In genomic region chr4:8303485-8304281, GRCh38 we compare ENCODE assay signal across 8 cellular contexts. TPM values are rescaled to one million over a fixed set of nuclear protein-coding genes. Genes with fewer than 3 reads are reported as not detected.
A peak's percentile ranks its signal among the peaks of the same experiment; 100 is the strongest.
DNase-seq lines count a peak whose midpoint lies in the region; ATAC-seq and TF ChIP-seq lines count a peak whose summit lies in the region.

No MANE protein-coding gene starts in this region.

- no peak for TF ChIP-seq CTCF in BE2C (IDR thresholded peaks at IDR 0.05; ENCODE audit: low read depth, low read length)
- TF ChIP-seq CTCF in adrenal gland (IDR thresholded peaks at IDR 0.05) = no peak
- TF ChIP-seq CTCF in right lobe of liver (IDR thresholded peaks at IDR 0.05) = no peak

- H3K9me3 ChIP-seq in BE2C (no peaks in the 10 kb centered on the region), adrenal gland (replicated peaks in 1 of 3) (no peaks in the 10 kb centered on the region), right lobe of liver (no peaks in the 10 kb centered on the region), HAP-1 (no peaks in the 10 kb centered on the region)

- H3K4me3 ChIP-seq in BE2C (ENCODE audit: low read depth, low read length) = no peak overlapping the region
- no peak overlapping the region for H3K4me3 ChIP-seq in adrenal gland
- no peak overlapping the region for H3K4me3 ChIP-seq in right lobe of liver
- no peak overlapping the region for H3K4me3 ChIP-seq in HAP-1

- WGBS in adrenal gland, 4 donors = 48 to 55% (median 53%) methylated on average over 10 to 13 of the region's 13 CpGs
- WGBS in right lobe of liver (ENCODE audit: insufficient coverage, low coverage, low lambda C conversion rate, missing lambda C conversion rate) = 66% methylated on average over 12 of the region's 13 CpGs

- peak; percentile 29 for DNase-seq in BE2C
- peak in 45 of 76 experiments; percentile 1 to 85 (median 26) for DNase-seq in HUDEP-2 (lab: John Stamatoyannopoulos, UW; ENCODE audit: unreplicated experiment in 76 of 76)
- peak; percentile 59 to 85 (median 76) for DNase-seq in adrenal gland
- DNase-seq in right lobe of liver = peak in 2 of 3 donors; percentile 20 to 28
- DNase-seq in NCI-H1105 treated with DMSO at 0.1 percent for 48 hours (lab: John Stamatoyannopoulos, UW) = no peak
- DNase-seq in NCI-H2227 (lab: John Stamatoyannopoulos, UW; ENCODE audit: unreplicated experiment) = no peak
- DNase-seq in HAP-1 (ENCODE audit: low spot score in 2 of 2) = no peak
- no peak for DNase-seq in NCI-H1930 (lab: John Stamatoyannopoulos, UW)

- H3K27ac ChIP-seq in adrenal gland (peak overlapping the region in 1 of 5 donors; percentile 58), right lobe of liver (no peak overlapping the region)

- no peak for TF ChIP-seq POLR2A in adrenal gland (IDR thresholded peaks at IDR 0.05)
- no peak for TF ChIP-seq POLR2A in right lobe of liver (IDR thresholded peaks at IDR 0.05)

- H3K36me3 ChIP-seq in BE2C (no peaks in the 10 kb centered on the region), adrenal gland (replicated peaks in 1 of 2) (no peaks in the 10 kb centered on the region), right lobe of liver (no peaks in the 10 kb centered on the region), HAP-1 (replicated peaks) (no peaks in the 10 kb centered on the region)

- in situ Hi-C loops in HAP-1 (cut with MboI; ENCODE audit: low sequenced_read_pairs) = no loop called here

- H3K27me3 ChIP-seq in BE2C = no peaks in the 10 kb centered on the region
- no peaks in the 10 kb centered on the region for H3K27me3 ChIP-seq in adrenal gland
- H3K27me3 ChIP-seq in right lobe of liver = no peaks in the 10 kb centered on the region
- no peaks in the 10 kb centered on the region for H3K27me3 ChIP-seq in HAP-1 (ENCODE audit: low read depth)

- intact Hi-C loops in adrenal gland (cut with DNase I) = no loop called here
- intact Hi-C loops in right lobe of liver (cut with DNase I) = no loop called here

- H3K4me1 ChIP-seq in BE2C = peaks cover 6% of the 10 kb centered on the region
- peaks cover 6 to 11% of the 10 kb centered on the region in 2 donors for H3K4me1 ChIP-seq in adrenal gland (replicated peaks in 1 of 2)
- no peaks in the 10 kb centered on the region for H3K4me1 ChIP-seq in right lobe of liver
- no peaks in the 10 kb centered on the region for H3K4me1 ChIP-seq in HAP-1

- peak in 1 of 4 donors; percentile 34 for ATAC-seq in right lobe of liver

RNA-seq across cellular contexts. Expression of gene HTRA3, which starts 34.1 kb away (rescaled TPM):
- polyA plus RNA-seq in BE2C (2012; ENCODE audit: insufficient read depth, insufficient read length, low read depth) = not detected
- total RNA-seq in adrenal gland (10 to 100 TPM in 1 of 8 donors, 1 to 10 TPM in 7; 2.3 to 10.6 (median 4.0) TPM), right lobe of liver (1 to 10 TPM in 3 of 6 experiments, under 1 TPM in 3; 0.32 to 1.6 (median 1.0) TPM)
- 10 to 100 TPM in 1 of 3 donors, 1 to 10 TPM in 2; 1.6 to 14.0 (median 4.0) TPM for polyA plus RNA-seq in adrenal gland

Comparison
In these comparisons a context has a peak if more than half of its experiments do, and no peak if none do; other contexts are left out.
1. DNase-seq: peak in BE2C (single experiment), HUDEP-2 (45 of 76), adrenal gland (7 of 7) and right lobe of liver (2 of 3); none in NCI-H1105 treated with DMSO at 0.1 percent for 48 hours (single experiment), NCI-H2227 (single experiment), HAP-1 (0 of 2) and NCI-H1930 (0 of 2).